1 cellular context compared by ENCODE assay signal in the genomic region with DNA sequence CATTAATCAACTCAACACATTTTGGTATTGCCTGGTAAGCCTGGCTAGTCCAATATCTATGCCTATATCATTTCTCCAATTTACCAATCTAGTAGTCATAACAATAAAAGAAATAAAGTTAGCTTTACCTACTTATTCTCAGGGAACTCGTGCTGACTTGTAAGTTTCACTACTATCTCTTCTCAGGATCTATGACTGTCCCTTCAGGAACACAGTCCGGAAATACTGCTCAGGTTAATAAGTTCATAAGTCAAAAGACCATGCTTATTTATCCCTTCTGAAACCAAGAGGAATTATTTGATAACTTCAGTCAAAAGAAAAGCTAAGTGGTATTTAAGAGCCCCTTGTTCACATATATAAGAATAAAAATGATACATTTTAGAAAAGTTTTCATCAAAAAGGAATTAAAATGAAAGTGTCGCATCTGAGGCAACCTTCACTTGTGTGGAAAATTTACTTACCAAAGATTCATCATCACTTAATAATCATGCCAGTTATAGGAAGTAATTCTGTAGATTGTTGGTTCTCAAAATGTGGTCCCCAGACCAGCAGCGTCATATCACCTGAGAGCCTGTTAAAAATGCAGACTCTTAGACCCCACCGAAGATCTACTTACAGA.
A peak's percentile ranks its signal among the peaks of the same experiment; 100 is the strongest.
TF ChIP-seq lines count a peak whose summit lies in the region.

No MANE protein-coding gene starts in this region.

TF ChIP-seq in K562, 482 proteins besides CTCF, POLR2A, EP300 and RAD21 (continued from another document and continues in another):
- TF ChIP-seq SETDB1 (IDR thresholded peaks at IDR 0.05; ENCODE audit: low read length) (no peak), TCF7L2 (IDR thresholded peaks at IDR 0.05; ENCODE audit: low read depth, low read length) (no peak), RHOXF2B (CRISPR knock-in tag; conservative IDR thresholded peaks at IDR 0.05) (no peak), CEBPB (tag; IDR thresholded peaks at IDR 0.05) (no peak), NCOR1 (IDR thresholded peaks at IDR 0.05) (0 out of 2 replicates have a peak, but pooled peaks have one; percentile 16), ZNF197 (CRISPR knock-in tag; IDR thresholded peaks at IDR 0.05; ENCODE audit: low read depth) (no peak), KDM4B (IDR thresholded peaks at IDR 0.05; ENCODE audit: borderline replicate concordance in 2 of 2, low read depth in 1 of 2) (no peak), HSF4 (CRISPR knock-in tag; IDR thresholded peaks at IDR 0.05; ENCODE audit: borderline replicate concordance) (no peak), ZEB2 (IDR thresholded peaks at IDR 0.05) (no peak), RBBP5 (IDR thresholded peaks at IDR 0.05; ENCODE audit: borderline replicate concordance, insufficient read depth, low read length, poor library complexity, severe bottlenecking) (no peak), DDX20 (tag; IDR thresholded peaks at IDR 0.05; ENCODE audit: low read depth) (no peak), KAT7 (CRISPR knock-in tag; IDR thresholded peaks at IDR 0.05; ENCODE audit: borderline replicate concordance) (no peak), SREBF2 (CRISPR knock-in tag; IDR thresholded peaks at IDR 0.05) (no peak), EHMT2 (IDR thresholded peaks at IDR 0.05) (no peak), RBM25 (IDR thresholded peaks at IDR 0.05; ENCODE audit: low read depth, low read length, severe bottlenecking) (no peak), PCBP1 (IDR thresholded peaks at IDR 0.05; ENCODE audit: low read depth, low read length, poor library complexity, severe bottlenecking) (no peak), LCOR (CRISPR knock-in tag; IDR thresholded peaks at IDR 0.05) (no peak), SMARCE1 (IDR thresholded peaks at IDR 0.05) (peak; percentile 69; the same call in 1 of the 2 replicates), ZNF134 (CRISPR knock-in tag; conservative IDR thresholded peaks at IDR 0.05) (no peak), ZBTB8A (IDR thresholded peaks at IDR 0.05; ENCODE audit: partially characterized antibody) (no peak), IRF2 (CRISPR knock-in tag; IDR thresholded peaks at IDR 0.05) (no peak), MTA3 (IDR thresholded peaks at IDR 0.05; ENCODE audit: borderline replicate concordance) (peak; percentile 35; the same call in 1 of the 2 replicates), BRD4 (IDR thresholded peaks at IDR 0.05) (no peak), MTA1 (IDR thresholded peaks at IDR 0.05; ENCODE audit: borderline replicate concordance) (no peak), POLR2AphosphoS2 (IDR thresholded peaks at IDR 0.05; ENCODE audit: low read length) (no peak), ILF3 (IDR thresholded peaks at IDR 0.05; ENCODE audit: borderline replicate concordance) (no peak), CSDE1 (IDR thresholded peaks at IDR 0.05) (no peak), TSC22D4 (tag; IDR thresholded peaks at IDR 0.05) (no peak), RBM39 (optimal IDR thresholded peaks at IDR 0.05; ENCODE audit: low read depth, low read length) (no peak), EZH2 (IDR thresholded peaks at IDR 0.05; ENCODE audit: borderline replicate concordance, low read depth, low read length) (no peak), ZNF57 (CRISPR knock-in tag; IDR thresholded peaks at IDR 0.05) (no peak), PTTG1 (tag; IDR thresholded peaks at IDR 0.05; ENCODE audit: low read depth) (no peak), TAL1 (IDR thresholded peaks at IDR 0.05) (no peak), ZNF583 (CRISPR knock-in tag; IDR thresholded peaks at IDR 0.05) (no peak), TEAD1 (CRISPR knock-in tag; IDR thresholded peaks at IDR 0.05) (no peak), ZNF121 (CRISPR knock-in tag; conservative IDR thresholded peaks at IDR 0.05) (no peak), U2AF2 (optimal IDR thresholded peaks at IDR 0.05; ENCODE audit: low read depth, low read length) (no peak), ZNF316 (IDR thresholded peaks at IDR 0.05) (peak; percentile 41; the same call in 1 of the 2 replicates)
- TF ChIP-seq, protein P1, sequence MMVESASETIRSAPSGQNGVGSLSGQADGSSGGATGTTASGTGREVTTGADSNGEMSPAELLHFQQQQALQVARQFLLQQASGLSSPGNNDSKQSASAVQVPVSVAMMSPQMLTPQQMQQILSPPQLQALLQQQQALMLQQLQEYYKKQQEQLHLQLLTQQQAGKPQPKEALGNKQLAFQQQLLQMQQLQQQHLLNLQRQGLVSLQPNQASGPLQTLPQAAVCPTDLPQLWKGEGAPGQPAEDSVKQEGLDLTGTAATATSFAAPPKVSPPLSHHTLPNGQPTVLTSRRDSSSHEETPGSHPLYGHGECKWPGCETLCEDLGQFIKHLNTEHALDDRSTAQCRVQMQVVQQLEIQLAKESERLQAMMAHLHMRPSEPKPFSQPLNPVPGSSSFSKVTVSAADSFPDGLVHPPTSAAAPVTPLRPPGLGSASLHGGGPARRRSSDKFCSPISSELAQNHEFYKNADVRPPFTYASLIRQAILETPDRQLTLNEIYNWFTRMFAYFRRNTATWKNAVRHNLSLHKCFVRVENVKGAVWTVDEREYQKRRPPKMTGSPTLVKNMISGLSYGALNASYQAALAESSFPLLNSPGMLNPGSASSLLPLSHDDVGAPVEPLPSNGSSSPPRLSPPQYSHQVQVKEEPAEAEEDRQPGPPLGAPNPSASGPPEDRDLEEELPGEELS (CRISPR knock-in tag; IDR thresholded peaks at IDR 0.05; ENCODE audit: borderline replicate concordance), result no peak
- TF ChIP-seq, protein P2, sequence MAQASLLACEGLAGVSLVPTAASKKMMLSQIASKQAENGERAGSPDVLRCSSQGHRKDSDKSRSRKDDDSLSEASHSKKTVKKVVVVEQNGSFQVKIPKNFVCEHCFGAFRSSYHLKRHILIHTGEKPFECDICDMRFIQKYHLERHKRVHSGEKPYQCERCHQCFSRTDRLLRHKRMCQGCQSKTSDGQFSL (CRISPR knock-in tag; IDR thresholded peaks at IDR 0.05), result no peak
- TF ChIP-seq, protein P2 (tag; IDR thresholded peaks at IDR 0.05), result no peak
- TF ChIP-seq, protein P3, sequence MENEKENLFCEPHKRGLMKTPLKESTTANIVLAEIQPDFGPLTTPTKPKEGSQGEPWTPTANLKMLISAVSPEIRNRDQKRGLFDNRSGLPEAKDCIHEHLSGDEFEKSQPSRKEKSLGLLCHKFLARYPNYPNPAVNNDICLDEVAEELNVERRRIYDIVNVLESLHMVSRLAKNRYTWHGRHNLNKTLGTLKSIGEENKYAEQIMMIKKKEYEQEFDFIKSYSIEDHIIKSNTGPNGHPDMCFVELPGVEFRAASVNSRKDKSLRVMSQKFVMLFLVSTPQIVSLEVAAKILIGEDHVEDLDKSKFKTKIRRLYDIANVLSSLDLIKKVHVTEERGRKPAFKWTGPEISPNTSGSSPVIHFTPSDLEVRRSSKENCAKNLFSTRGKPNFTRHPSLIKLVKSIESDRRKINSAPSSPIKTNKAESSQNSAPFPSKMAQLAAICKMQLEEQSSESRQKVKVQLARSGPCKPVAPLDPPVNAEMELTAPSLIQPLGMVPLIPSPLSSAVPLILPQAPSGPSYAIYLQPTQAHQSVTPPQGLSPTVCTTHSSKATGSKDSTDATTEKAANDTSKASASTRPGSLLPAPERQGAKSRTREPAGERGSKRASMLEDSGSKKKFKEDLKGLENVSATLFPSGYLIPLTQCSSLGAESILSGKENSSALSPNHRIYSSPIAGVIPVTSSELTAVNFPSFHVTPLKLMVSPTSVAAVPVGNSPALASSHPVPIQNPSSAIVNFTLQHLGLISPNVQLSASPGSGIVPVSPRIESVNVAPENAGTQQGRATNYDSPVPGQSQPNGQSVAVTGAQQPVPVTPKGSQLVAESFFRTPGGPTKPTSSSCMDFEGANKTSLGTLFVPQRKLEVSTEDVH (IDR thresholded peaks at IDR 0.05; ENCODE audit: low read depth, partially characterized antibody), result no peak
- TF ChIP-seq, protein P4, sequence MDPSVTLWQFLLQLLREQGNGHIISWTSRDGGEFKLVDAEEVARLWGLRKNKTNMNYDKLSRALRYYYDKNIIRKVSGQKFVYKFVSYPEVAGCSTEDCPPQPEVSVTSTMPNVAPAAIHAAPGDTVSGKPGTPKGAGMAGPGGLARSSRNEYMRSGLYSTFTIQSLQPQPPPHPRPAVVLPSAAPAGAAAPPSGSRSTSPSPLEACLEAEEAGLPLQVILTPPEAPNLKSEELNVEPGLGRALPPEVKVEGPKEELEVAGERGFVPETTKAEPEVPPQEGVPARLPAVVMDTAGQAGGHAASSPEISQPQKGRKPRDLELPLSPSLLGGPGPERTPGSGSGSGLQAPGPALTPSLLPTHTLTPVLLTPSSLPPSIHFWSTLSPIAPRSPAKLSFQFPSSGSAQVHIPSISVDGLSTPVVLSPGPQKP (CRISPR knock-in tag; IDR thresholded peaks at IDR 0.05), result no peak
- TF ChIP-seq, protein P5, sequence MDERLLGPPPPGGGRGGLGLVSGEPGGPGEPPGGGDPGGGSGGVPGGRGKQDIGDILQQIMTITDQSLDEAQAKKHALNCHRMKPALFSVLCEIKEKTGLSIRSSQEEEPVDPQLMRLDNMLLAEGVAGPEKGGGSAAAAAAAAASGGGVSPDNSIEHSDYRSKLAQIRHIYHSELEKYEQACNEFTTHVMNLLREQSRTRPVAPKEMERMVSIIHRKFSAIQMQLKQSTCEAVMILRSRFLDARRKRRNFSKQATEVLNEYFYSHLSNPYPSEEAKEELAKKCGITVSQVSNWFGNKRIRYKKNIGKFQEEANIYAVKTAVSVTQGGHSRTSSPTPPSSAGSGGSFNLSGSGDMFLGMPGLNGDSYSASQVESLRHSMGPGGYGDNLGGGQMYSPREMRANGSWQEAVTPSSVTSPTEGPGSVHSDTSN (CRISPR knock-in tag; IDR thresholded peaks at IDR 0.05; ENCODE audit: low read depth), result no peak
- TF ChIP-seq, protein P5 (tag; conservative IDR thresholded peaks at IDR 0.05; ENCODE audit: low read depth), result peak; percentile 34; the same call in 1 of the 2 replicates
- TF ChIP-seq, protein P6, sequence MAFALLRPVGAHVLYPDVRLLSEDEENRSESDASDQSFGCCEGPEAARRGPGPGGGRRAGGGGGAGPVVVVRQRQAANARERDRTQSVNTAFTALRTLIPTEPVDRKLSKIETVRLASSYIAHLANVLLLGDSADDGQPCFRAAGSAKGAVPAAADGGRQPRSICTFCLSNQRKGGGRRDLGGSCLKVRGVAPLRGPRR (CRISPR knock-in tag; IDR thresholded peaks at IDR 0.05), result no peak
- TF ChIP-seq, protein P7, sequence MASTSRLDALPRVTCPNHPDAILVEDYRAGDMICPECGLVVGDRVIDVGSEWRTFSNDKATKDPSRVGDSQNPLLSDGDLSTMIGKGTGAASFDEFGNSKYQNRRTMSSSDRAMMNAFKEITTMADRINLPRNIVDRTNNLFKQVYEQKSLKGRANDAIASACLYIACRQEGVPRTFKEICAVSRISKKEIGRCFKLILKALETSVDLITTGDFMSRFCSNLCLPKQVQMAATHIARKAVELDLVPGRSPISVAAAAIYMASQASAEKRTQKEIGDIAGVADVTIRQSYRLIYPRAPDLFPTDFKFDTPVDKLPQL (IDR thresholded peaks at IDR 0.05; ENCODE audit: extremely low read depth, insufficient read length), result no peak
- TF ChIP-seq, protein P8, sequence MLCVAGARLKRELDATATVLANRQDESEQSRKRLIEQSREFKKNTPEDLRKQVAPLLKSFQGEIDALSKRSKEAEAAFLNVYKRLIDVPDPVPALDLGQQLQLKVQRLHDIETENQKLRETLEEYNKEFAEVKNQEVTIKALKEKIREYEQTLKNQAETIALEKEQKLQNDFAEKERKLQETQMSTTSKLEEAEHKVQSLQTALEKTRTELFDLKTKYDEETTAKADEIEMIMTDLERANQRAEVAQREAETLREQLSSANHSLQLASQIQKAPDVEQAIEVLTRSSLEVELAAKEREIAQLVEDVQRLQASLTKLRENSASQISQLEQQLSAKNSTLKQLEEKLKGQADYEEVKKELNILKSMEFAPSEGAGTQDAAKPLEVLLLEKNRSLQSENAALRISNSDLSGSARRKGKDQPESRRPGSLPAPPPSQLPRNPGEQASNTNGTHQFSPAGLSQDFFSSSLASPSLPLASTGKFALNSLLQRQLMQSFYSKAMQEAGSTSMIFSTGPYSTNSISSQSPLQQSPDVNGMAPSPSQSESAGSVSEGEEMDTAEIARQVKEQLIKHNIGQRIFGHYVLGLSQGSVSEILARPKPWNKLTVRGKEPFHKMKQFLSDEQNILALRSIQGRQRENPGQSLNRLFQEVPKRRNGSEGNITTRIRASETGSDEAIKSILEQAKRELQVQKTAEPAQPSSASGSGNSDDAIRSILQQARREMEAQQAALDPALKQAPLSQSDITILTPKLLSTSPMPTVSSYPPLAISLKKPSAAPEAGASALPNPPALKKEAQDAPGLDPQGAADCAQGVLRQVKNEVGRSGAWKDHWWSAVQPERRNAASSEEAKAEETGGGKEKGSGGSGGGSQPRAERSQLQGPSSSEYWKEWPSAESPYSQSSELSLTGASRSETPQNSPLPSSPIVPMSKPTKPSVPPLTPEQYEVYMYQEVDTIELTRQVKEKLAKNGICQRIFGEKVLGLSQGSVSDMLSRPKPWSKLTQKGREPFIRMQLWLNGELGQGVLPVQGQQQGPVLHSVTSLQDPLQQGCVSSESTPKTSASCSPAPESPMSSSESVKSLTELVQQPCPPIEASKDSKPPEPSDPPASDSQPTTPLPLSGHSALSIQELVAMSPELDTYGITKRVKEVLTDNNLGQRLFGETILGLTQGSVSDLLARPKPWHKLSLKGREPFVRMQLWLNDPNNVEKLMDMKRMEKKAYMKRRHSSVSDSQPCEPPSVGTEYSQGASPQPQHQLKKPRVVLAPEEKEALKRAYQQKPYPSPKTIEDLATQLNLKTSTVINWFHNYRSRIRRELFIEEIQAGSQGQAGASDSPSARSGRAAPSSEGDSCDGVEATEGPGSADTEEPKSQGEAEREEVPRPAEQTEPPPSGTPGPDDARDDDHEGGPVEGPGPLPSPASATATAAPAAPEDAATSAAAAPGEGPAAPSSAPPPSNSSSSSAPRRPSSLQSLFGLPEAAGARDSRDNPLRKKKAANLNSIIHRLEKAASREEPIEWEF (CRISPR knock-in tag; IDR thresholded peaks at IDR 0.05), result no peak
- TF ChIP-seq, protein P9, sequence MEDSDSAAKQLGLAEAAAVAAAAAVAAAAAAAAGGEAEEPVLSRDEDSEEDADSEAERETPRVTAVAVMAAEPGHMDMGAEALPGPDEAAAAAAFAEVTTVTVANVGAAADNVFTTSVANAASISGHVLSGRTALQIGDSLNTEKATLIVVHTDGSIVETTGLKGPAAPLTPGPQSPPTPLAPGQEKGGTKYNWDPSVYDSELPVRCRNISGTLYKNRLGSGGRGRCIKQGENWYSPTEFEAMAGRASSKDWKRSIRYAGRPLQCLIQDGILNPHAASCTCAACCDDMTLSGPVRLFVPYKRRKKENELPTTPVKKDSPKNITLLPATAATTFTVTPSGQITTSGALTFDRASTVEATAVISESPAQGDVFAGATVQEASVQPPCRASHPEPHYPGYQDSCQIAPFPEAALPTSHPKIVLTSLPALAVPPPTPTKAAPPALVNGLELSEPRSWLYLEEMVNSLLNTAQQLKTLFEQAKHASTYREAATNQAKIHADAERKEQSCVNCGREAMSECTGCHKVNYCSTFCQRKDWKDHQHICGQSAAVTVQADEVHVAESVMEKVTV (CRISPR knock-in tag; IDR thresholded peaks at IDR 0.05), result no peak
